17 cellular contexts compared by ENCODE assay signal in the genomic region with DNA sequence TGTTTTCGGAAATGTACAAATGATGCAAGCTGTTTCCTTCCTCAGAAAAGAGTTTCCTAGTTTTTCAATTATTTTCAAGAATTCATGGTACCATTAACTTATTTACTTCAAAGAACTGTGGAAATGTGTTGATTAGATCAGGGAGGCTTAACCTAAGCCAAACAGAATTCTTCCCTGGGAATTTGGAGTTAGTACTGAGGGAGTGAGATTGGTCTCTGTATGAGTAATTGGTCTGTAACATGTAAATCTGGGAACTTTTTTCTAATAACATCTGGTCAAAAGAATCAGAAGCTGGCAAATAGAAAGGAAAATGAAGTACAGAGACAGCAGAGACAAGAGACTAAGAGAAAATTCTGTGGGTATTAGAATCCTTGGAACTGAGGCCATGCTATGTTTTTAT.
DNase-seq lines count a peak whose midpoint lies in the region; ATAC-seq, FAIRE-seq and TF ChIP-seq lines count a peak whose summit lies in the region.
"Had no signal": no experiment of that assay in that cellular context is flagged by ENCODE, and none has a peak within 500 bp of the region (broad histone marks: within the 10 kb centered on the region; RNA-seq: fewer than 3 reads in every experiment).

No MANE protein-coding gene starts in this region.

- H3K4me3 Mint-ChIP-seq in astrocyte (ENCODE audit: unreplicated experiment): no peak overlapping the region
- no peak overlapping the region for H3K4me3 Mint-ChIP-seq in CD4-positive, alpha-beta T cell
- H3K4me3 Mint-ChIP-seq in activated naive CD4-positive, alpha-beta T cell treated with anti-CD3 and anti-CD28 coated beads, Interleukin-2, amount 10 ng/mL, durations not matched to agents 7 days and 5 days: no peak overlapping the region
- H3K4me3 Mint-ChIP-seq: GM23338 had no signal

- DNase-seq in heart left ventricle: no peak
- no peak for DNase-seq in Right ventricle myocardium inferior (ENCODE audit: missing footprints)
- no peak for DNase-seq in astrocyte (ENCODE audit: low read depth)
- DNase-seq in foreskin fibroblast: peak; percentile 18 to 50
- no peak for DNase-seq in uterus
- DNase-seq in CD4-positive, alpha-beta T cell: no peak
- DNase-seq in activated naive CD4-positive, alpha-beta T cell treated with anti-CD3 and anti-CD28 coated beads, Interleukin-2, amount 10 ng/mL, durations not matched to agents 7 days and 5 days: no peak
- DNase-seq: 8988T, NCI-H1092, NCI-H226, NCI-H526, OCI-M1 had no signal

- intact Hi-C loops in heart left ventricle (cut with DNase I) (no loop called here), Right ventricle myocardium inferior (cut with DNase I) (loop anchor here (10.0 kb wide), 1 partner anchor 142 kb away; the partner anchor contains the start of genes BABAM2 and RBKS), uterus (cut with DNase I; ENCODE audit: low total_unique reads) (no loop called here)
- intact Hi-C loops in CD4-positive, alpha-beta T cell (cut with DNase I, micrococcal nuclease): no loop called here

- H3K79me2 ChIP-seq in astrocyte (ENCODE audit: insufficient read depth, low read length): no peaks in the 10 kb centered on the region

- no peak overlapping the region for H2AFZ ChIP-seq in astrocyte (ENCODE audit: low read depth, low read length)
- H2AFZ ChIP-seq: GM23338 had no signal

- FAIRE-seq in astrocyte (lab: Jason Lieb, UNC): peak; percentile 52
- FAIRE-seq: GM12878, HTR-8/SVneo had no signal

- H3K9ac ChIP-seq in astrocyte (ENCODE audit: low read length): no peak overlapping the region

- no peaks in the 10 kb centered on the region for H3K36me3 ChIP-seq in heart left ventricle
- no peaks in the 10 kb centered on the region for H3K36me3 ChIP-seq in astrocyte (ENCODE audit: insufficient read depth, low read length)
- H3K36me3 ChIP-seq in uterus: no peaks in the 10 kb centered on the region

- TF ChIP-seq CTCF in heart left ventricle (IDR thresholded peaks at IDR 0.05) (no peak), astrocyte (IDR thresholded peaks at IDR 0.05; ENCODE audit: insufficient read depth, low read depth, low read length) (no peak), foreskin fibroblast (IDR thresholded peaks at IDR 0.05; ENCODE audit: low read depth, low read length) (no peak), uterus (IDR thresholded peaks at IDR 0.05) (no peak)
- TF ChIP-seq CTCF in CD4-positive, alpha-beta T cell (IDR thresholded peaks at IDR 0.05): no peak

- H3K27me3 ChIP-seq in heart left ventricle (no peaks in the 10 kb centered on the region), astrocyte (ENCODE audit: insufficient read depth, low read length) (no peaks in the 10 kb centered on the region), uterus (no peaks in the 10 kb centered on the region)
- H3K27me3 ChIP-seq in CD4-positive, alpha-beta T cell (ENCODE audit: control insufficient read depth, insufficient read depth, low read length): no peaks in the 10 kb centered on the region

- ATAC-seq in heart left ventricle (peak in 1 of 4 donors; percentile 48), Right ventricle myocardium inferior (no peak), HG03139 (IDR thresholded peaks at IDR 0.05; ENCODE audit: unreplicated experiment) (no peak)
- ATAC-seq in CD4-positive, alpha-beta T cell (ENCODE audit: poor library complexity): no peak
- ATAC-seq: GM12878, GM23338 had no signal

- H4K20me1 ChIP-seq in astrocyte (ENCODE audit: insufficient read depth, low read length): no peaks in the 10 kb centered on the region

- no peak overlapping the region for H3K4me2 ChIP-seq in astrocyte (ENCODE audit: low read length)
- H3K4me2 ChIP-seq: GM23338 had no signal

- no peaks in the 10 kb centered on the region for H3K27me3 Mint-ChIP-seq in astrocyte (ENCODE audit: low read depth, unreplicated experiment)
- no peaks in the 10 kb centered on the region for H3K27me3 Mint-ChIP-seq in CD4-positive, alpha-beta T cell
- no peaks in the 10 kb centered on the region for H3K27me3 Mint-ChIP-seq in activated naive CD4-positive, alpha-beta T cell treated with anti-CD3 and anti-CD28 coated beads, Interleukin-2, amount 10 ng/mL, durations not matched to agents 7 days and 5 days

- H3K4me3 ChIP-seq in heart left ventricle: no peak overlapping the region
- H3K4me3 ChIP-seq in astrocyte (ENCODE audit: insufficient read depth, low read depth, low read length): no peak overlapping the region
- H3K4me3 ChIP-seq in foreskin fibroblast (ENCODE audit: low read depth in 1 of 2, low read length in 2 of 2): no peak overlapping the region
- no peak overlapping the region for H3K4me3 ChIP-seq in uterus
- H3K4me3 ChIP-seq: GM12878, GM23338 had no signal

- CTCF ChIA-PET in CD4-positive, alpha-beta T cell (lab: Charles Lee): no interaction called here
- CTCF ChIA-PET in activated naive CD4-positive, alpha-beta T cell treated with anti-CD3 and anti-CD28 coated beads, Interleukin-2, amount 10 ng/mL, durations not matched to agents 7 days and 5 days (lab: Charles Lee): no interaction called here

- H3K4me1 Mint-ChIP-seq in astrocyte (ENCODE audit: low read depth, unreplicated experiment): peaks cover 5% of the 10 kb centered on the region
- peaks cover 10% of the 10 kb centered on the region for H3K4me1 Mint-ChIP-seq in CD4-positive, alpha-beta T cell (ENCODE audit: low read depth)
- peaks cover 9% of the 10 kb centered on the region for H3K4me1 Mint-ChIP-seq in activated naive CD4-positive, alpha-beta T cell treated with anti-CD3 and anti-CD28 coated beads, Interleukin-2, amount 10 ng/mL, durations not matched to agents 7 days and 5 days

- WGBS in heart left ventricle, 4 donors: 63 to 76% (median 72%) methylated on average over 1 of the region's 1 CpG

- H3K27ac Mint-ChIP-seq in astrocyte (ENCODE audit: unreplicated experiment): no peak overlapping the region
- no peak overlapping the region for H3K27ac Mint-ChIP-seq in CD4-positive, alpha-beta T cell
- H3K27ac Mint-ChIP-seq in activated naive CD4-positive, alpha-beta T cell treated with anti-CD3 and anti-CD28 coated beads, Interleukin-2, amount 10 ng/mL, durations not matched to agents 7 days and 5 days: no peak overlapping the region
- H3K27ac Mint-ChIP-seq: GM23338 had no signal

- peak overlapping the region in 10 of 12 donors; percentile 11 to 62 (median 30) for H3K27ac ChIP-seq in heart left ventricle
- H3K27ac ChIP-seq in astrocyte (ENCODE audit: low read depth, low read length): no peak overlapping the region
- peak overlapping the region; percentile 5 to 6 for H3K27ac ChIP-seq in uterus
- H3K27ac ChIP-seq in CD4-positive, alpha-beta T cell (ENCODE audit: low read depth, low read length): no peak overlapping the region
- H3K27ac ChIP-seq: RWPE1 had no signal

- TF ChIP-seq POLR2A in heart left ventricle (IDR thresholded peaks at IDR 0.05) (no peak), uterus (IDR thresholded peaks at IDR 0.05) (no peak)

- POLR2A ChIA-PET in CD4-positive, alpha-beta T cell (lab: Charles Lee): no interaction called here

- H3K9me3 ChIP-seq in heart left ventricle: no peaks in the 10 kb centered on the region
- no peaks in the 10 kb centered on the region for H3K9me3 ChIP-seq in astrocyte (ENCODE audit: insufficient read depth, low read depth, low read length)
- no peaks in the 10 kb centered on the region for H3K9me3 ChIP-seq in uterus
- H3K9me3 ChIP-seq in CD4-positive, alpha-beta T cell (ENCODE audit: control insufficient read depth, low read length): no peaks in the 10 kb centered on the region

- H3K36me3 Mint-ChIP-seq in astrocyte (ENCODE audit: low read depth, unreplicated experiment): no peaks in the 10 kb centered on the region
- peaks cover 5% of the 10 kb centered on the region for H3K36me3 Mint-ChIP-seq in CD4-positive, alpha-beta T cell (ENCODE audit: low read depth)
- H3K36me3 Mint-ChIP-seq in activated naive CD4-positive, alpha-beta T cell treated with anti-CD3 and anti-CD28 coated beads, Interleukin-2, amount 10 ng/mL, durations not matched to agents 7 days and 5 days: no peaks in the 10 kb centered on the region

- peaks cover 0 to 45% (median 14%) of the 10 kb centered on the region in 12 donors for H3K4me1 ChIP-seq in heart left ventricle
- H3K4me1 ChIP-seq in astrocyte (ENCODE audit: insufficient read depth, low read length): no peaks in the 10 kb centered on the region
- no peaks in the 10 kb centered on the region for H3K4me1 ChIP-seq in uterus

- H3K9me3 Mint-ChIP-seq in astrocyte (ENCODE audit: unreplicated experiment): no peaks in the 10 kb centered on the region
- no peaks in the 10 kb centered on the region for H3K9me3 Mint-ChIP-seq in CD4-positive, alpha-beta T cell
- no peaks in the 10 kb centered on the region for H3K9me3 Mint-ChIP-seq in activated naive CD4-positive, alpha-beta T cell treated with anti-CD3 and anti-CD28 coated beads, Interleukin-2, amount 10 ng/mL, durations not matched to agents 7 days and 5 days
- H3K9me3 Mint-ChIP-seq: GM23338 had no signal

Comparison
In these comparisons a context has a peak if more than half of its experiments do, and no peak if none do; other contexts are left out.
1. DNase-seq: peak in foreskin fibroblast (2 of 2); none in heart left ventricle (0 of 5), Right ventricle myocardium inferior (single experiment), astrocyte (single experiment), uterus (0 of 2), CD4-positive, alpha-beta T cell (0 of 10) and activated naive CD4-positive, alpha-beta T cell treated with anti-CD3 and anti-CD28 coated beads, Interleukin-2, amount 10 ng/mL, durations not matched to agents 7 days and 5 days (single experiment).
2. H3K27ac ChIP-seq: peak in heart left ventricle (10 of 12) and uterus (2 of 2); none in astrocyte (single experiment) and CD4-positive, alpha-beta T cell (single experiment).